ENCODE assay signal across 1 cellular context in genomic region chr5:5266296-5266695, GRCh38.
TF ChIP-seq lines count a peak whose summit lies in the region.

No MANE protein-coding gene starts in this region.

TF ChIP-seq in GM23338, 12 proteins besides CTCF, POLR2A, EP300 and RAD21 (continued from another document):
- TF ChIP-seq ZNF462 (CRISPR knock-in tag; IDR thresholded peaks at IDR 0.05) (no peak), STAT1 (IDR thresholded peaks at IDR 0.05; ENCODE audit: unreplicated experiment) (no peak), EZH2 (IDR thresholded peaks at IDR 0.05; ENCODE audit: low read depth, unreplicated experiment) (no peak), POLR2AphosphoS5 (IDR thresholded peaks at IDR 0.05; ENCODE audit: low read depth) (no peak), EZH2phosphoT487 (IDR thresholded peaks at IDR 0.05; ENCODE audit: unreplicated experiment) (no peak), REST (IDR thresholded peaks at IDR 0.05; ENCODE audit: unreplicated experiment) (no peak), NANOG (IDR thresholded peaks at IDR 0.05; ENCODE audit: borderline replicate concordance) (no peak)
